ENCODE assay signal across 8 cellular contexts in genomic region chr5:150759334-150759583, GRCh38. TPM values are rescaled to one million over a fixed set of nuclear protein-coding genes. Genes with fewer than 3 reads are reported as not detected.
DNase-seq lines count a peak whose midpoint lies in the region; ATAC-seq and TF ChIP-seq lines count a peak whose summit lies in the region.

No MANE protein-coding gene starts in this region.

- H3K9ac ChIP-seq in mesendoderm (ENCODE audit: low read length) = peak overlapping the region; percentile 39

- H3K4ac ChIP-seq in mesendoderm (ENCODE audit: low read depth, low read length) = no peak overlapping the region

- H3K4me2 ChIP-seq in mesendoderm (ENCODE audit: low read length) = peak overlapping the region; percentile 9

- peak in 1 of 4 donors; percentile 1 for ATAC-seq in heart left ventricle
- no peak for ATAC-seq in left ventricle myocardium superior

- no peak overlapping the region for H2AK5ac ChIP-seq in mesendoderm (ENCODE audit: low read length)

- H3K27me3 ChIP-seq in heart left ventricle (no peaks in the 10 kb centered on the region), mesendoderm (ENCODE audit: insufficient read depth, low read length, poor library complexity) (no peaks in the 10 kb centered on the region), uterus (no peaks in the 10 kb centered on the region)

- H2BK120ac ChIP-seq in mesendoderm (ENCODE audit: low read depth, low read length) = no peak overlapping the region

- peak overlapping the region; percentile 79 for H3K56ac ChIP-seq in mesendoderm (ENCODE audit: low read length)

- H3K4me3 ChIP-seq in heart left ventricle (peak overlapping the region; percentile 43 to 88 (median 73)), mesendoderm (ENCODE audit: low read length) (no peak overlapping the region), uterus (peak overlapping the region; percentile 54 to 70)

- no peaks in the 10 kb centered on the region for H3K9me3 ChIP-seq in heart left ventricle
- no peaks in the 10 kb centered on the region for H3K9me3 ChIP-seq in uterus

- TF ChIP-seq CTCF in heart left ventricle (IDR thresholded peaks at IDR 0.05) (no peak), uterus (IDR thresholded peaks at IDR 0.05) (no peak)

- H4K5ac ChIP-seq in mesendoderm (ENCODE audit: low read length) = no peak overlapping the region

- peak overlapping the region; percentile 58 for H4K8ac ChIP-seq in mesendoderm (ENCODE audit: low read depth, low read length)

- H3K36me3 ChIP-seq in heart left ventricle (peaks cover 0 to 25% (median 22%) of the 10 kb centered on the region in 9 donors), mesendoderm (ENCODE audit: control insufficient read depth, insufficient read depth, low read length) (no peaks in the 10 kb centered on the region), uterus (no peaks in the 10 kb centered on the region)

- no peak overlapping the region for H3K23ac ChIP-seq in mesendoderm (ENCODE audit: low read length)

- H2BK5ac ChIP-seq in mesendoderm (ENCODE audit: low read length) = no peak overlapping the region

- WGBS in heart left ventricle, 4 donors = 55 to 68% (median 60%) methylated on average over 4 of the region's 4 CpGs
- no CpG with 5 or more reads among the region's 4 CpGs for WGBS in mesendoderm (ENCODE audit: extremely low coverage, insufficient coverage, low lambda C conversion rate)

- H3K4me1 ChIP-seq in heart left ventricle = peaks cover 6 to 61% (median 15%) of the 10 kb centered on the region in 12 donors
- peaks cover 2% of the 10 kb centered on the region for H3K4me1 ChIP-seq in mesendoderm (ENCODE audit: control insufficient read depth, low read depth, low read length)
- peaks cover 0 to 18% of the 10 kb centered on the region in 2 donors for H3K4me1 ChIP-seq in uterus

- peak overlapping the region; percentile 55 for H3K18ac ChIP-seq in mesendoderm (ENCODE audit: low read length)

- peaks cover 5% of the 10 kb centered on the region for H3K79me1 ChIP-seq in mesendoderm (ENCODE audit: low read length)

- TF ChIP-seq POLR2A in heart left ventricle (IDR thresholded peaks at IDR 0.05) (no peak), uterus (IDR thresholded peaks at IDR 0.05) (no peak)

- intact Hi-C loops in heart left ventricle (cut with DNase I) (loop anchor here in 2 of 10 donors (1.0 to 10.0 kb wide), 4 partner anchors 19 to 86 kb away; partner anchors contain the start of genes SMIM3 (in 2 of the 2) and IRGM (in 1 of the 2)), left ventricle myocardium superior (cut with micrococcal nuclease) (no loop called here), uterus (cut with DNase I; ENCODE audit: low total_unique reads) (no loop called here)

- H2BK15ac ChIP-seq in mesendoderm (replicated peaks; ENCODE audit: low read depth) = no peak overlapping the region

- no peak for DNase-seq in heart left ventricle
- no peak for DNase-seq in left ventricle myocardium superior
- no peak for DNase-seq in caudate nucleus (lab: John Stamatoyannopoulos, UW)
- DNase-seq in mesendoderm = no peak
- no peak for DNase-seq in uterus
- DNase-seq in AG08395 (ENCODE audit: low spot score) = no peak
- DNase-seq in stimulated activated naive CD4-positive, alpha-beta T cell treated with Interleukin-2 at 50 U/mL for 16 hours (lab: John Stamatoyannopoulos, UW) = no peak
- DNase-seq in stimulated activated naive CD4-positive, alpha-beta T cell (lab: John Stamatoyannopoulos, UW) = no peak

- H3K79me2 ChIP-seq in mesendoderm (ENCODE audit: control insufficient read depth, insufficient read depth, low read length) = peaks cover 7% of the 10 kb centered on the region

- H3K27ac ChIP-seq in heart left ventricle = peak overlapping the region; percentile 90 to 98 (median 96)
- H3K27ac ChIP-seq in caudate nucleus (ENCODE audit: low read depth, low read length) = peak overlapping the region; percentile 99
- no peak overlapping the region for H3K27ac ChIP-seq in mesendoderm (ENCODE audit: low read depth, low read length)
- H3K27ac ChIP-seq in uterus = peak overlapping the region; percentile 96 to 98

RNA-seq across cellular contexts. Expression of gene DCTN4, which starts 0.4 kb away (rescaled TPM):
- 10 to 100 TPM; 41.6 to 70.6 (median 50.4) TPM for total RNA-seq in heart left ventricle
- polyA plus RNA-seq in heart left ventricle = 10 to 100 TPM; 18.9 to 31.8 TPM
- 43.5 TPM for total RNA-seq in left ventricle myocardium superior
- polyA plus RNA-seq in mesendoderm (2013, experiment 1 of 2) = 28.3 TPM
- polyA plus RNA-seq in mesendoderm (2013, experiment 2 of 2) = 26.7 TPM
- 10 to 100 TPM; 33.3 to 82.7 (median 62.3) TPM for total RNA-seq in uterus

RNA-seq across cellular contexts. Expression of gene SMIM3, which starts 19.3 kb away (rescaled TPM):
- total RNA-seq in heart left ventricle (10 to 100 TPM in 7 of 9 donors, 1 to 10 TPM in 2; 7.1 to 27.3 (median 19.1) TPM), left ventricle myocardium superior (15.2 TPM), uterus (10 to 100 TPM in 3 of 4 donors, 1 to 10 TPM in 1; 2.6 to 55.9 (median 32.1) TPM)
- 10 to 100 TPM; 16.0 to 45.6 TPM for polyA plus RNA-seq in heart left ventricle
- polyA plus RNA-seq in mesendoderm (2013, experiment 1 of 2) = 5.9 TPM
- polyA plus RNA-seq in mesendoderm (2013, experiment 2 of 2) = 5.6 TPM

RNA-seq across cellular contexts. Expression of gene RBM22, which starts 58.4 kb away (rescaled TPM):
- 10 to 100 TPM; 23.5 to 42.3 (median 28.0) TPM for total RNA-seq in heart left ventricle
- polyA plus RNA-seq in heart left ventricle = 10 to 100 TPM; 19.2 to 24.6 TPM
- 28.9 TPM for total RNA-seq in left ventricle myocardium superior
- 39.2 TPM for polyA plus RNA-seq in mesendoderm (2013, experiment 1 of 2)
- 39.6 TPM for polyA plus RNA-seq in mesendoderm (2013, experiment 2 of 2)
- total RNA-seq in uterus = 10 to 100 TPM; 38.2 to 58.4 (median 43.2) TPM
